8 cellular contexts compared by ENCODE assay signal in the genomic region with DNA sequence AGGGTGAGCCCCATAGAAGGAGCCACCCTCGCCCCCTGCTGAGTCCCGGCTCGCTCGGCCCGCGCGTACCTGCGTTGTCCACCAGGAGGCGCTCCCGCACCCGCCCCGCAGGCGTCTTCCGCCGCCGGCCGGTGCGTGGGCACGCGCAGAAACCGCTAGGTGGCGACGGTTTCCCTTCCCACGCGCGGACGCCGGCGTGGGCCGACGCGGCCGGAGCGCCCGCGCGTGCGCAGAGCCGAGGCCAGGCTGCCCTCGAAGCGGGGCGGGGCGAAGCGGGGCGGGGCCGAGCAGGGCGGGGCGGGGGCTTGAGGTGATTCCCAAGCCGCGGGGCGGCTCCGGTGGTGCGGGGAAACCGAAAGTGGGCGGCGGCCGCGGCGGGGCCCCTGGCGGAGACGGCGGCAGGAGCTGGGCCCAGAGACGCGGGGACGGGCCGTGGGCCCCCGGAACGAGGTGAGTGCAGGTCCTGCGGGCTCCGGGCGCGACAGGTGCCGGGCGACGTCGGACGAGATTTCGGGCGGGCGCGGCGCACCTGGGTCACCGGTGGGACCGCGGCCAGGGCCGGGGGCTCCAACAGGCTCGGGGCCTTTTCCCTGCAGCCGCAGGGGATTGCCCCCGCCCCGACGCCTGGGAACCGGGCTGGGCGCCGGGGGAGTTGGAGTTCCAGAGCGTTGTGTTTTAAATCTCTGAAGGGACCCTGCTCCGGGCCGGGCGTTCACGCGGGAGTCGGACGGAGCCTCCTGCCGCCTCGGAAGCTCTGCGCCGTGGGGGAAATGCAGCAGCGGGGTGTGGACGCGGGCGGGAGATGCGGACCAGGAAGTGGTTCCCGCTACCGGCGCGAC. TPM values are rescaled to one million over a fixed set of nuclear protein-coding genes. Genes with fewer than 3 reads are reported as not detected.
DNase-seq lines count a peak whose midpoint lies in the region; ATAC-seq, FAIRE-seq and TF ChIP-seq lines count a peak whose summit lies in the region.

TSS of gene TDRD7 (plus strand) at position 308 of the 839 bp plus-strand sequence. CDS start 16,370 bp downstream, outside the sequence.

- H3K9me3 ChIP-seq in H1 (ENCODE audit: insufficient read depth in 2 of 2, low read depth in 1 of 2, low read length in 1 of 2), result no peaks in the 10 kb centered on the region

- POLR2A ChIA-PET in H1 (lab: Charles Lee; ENCODE audit: partially characterized antibody), result interaction anchor here (1.0 to 1.3 kb wide), 2 partner anchors 24 to 26 kb away, joined by 3 read pairs; no protein-coding TSS in a partner anchor

- CTCF ChIA-PET in H1 (lab: Charles Lee; ENCODE audit: partially characterized antibody), result interaction anchor here (0.6 to 2.0 kb wide), 14 partner anchors 9 to 204 kb away, joined by 3 to 7 read pairs (median 3); no protein-coding TSS in a partner anchor

- H4K5ac ChIP-seq in H1 (ENCODE audit: insufficient read length, low read depth, low read length), result no peak within 1 kb of the TSS

- H3K4me3 ChIP-seq in H1 (ENCODE audit: extremely low read depth in 1 of 4, insufficient read depth in 2 of 4, low read depth in 3 of 4, low read length in 4 of 4), result peak within 1 kb of the TSS; percentile 51 to 93 (median 70)

- ATAC-seq in HG03439 (IDR thresholded peaks at IDR 0.05; ENCODE audit: unreplicated experiment), result peak; percentile 84

- no peaks in the 10 kb centered on the region for H3K36me3 ChIP-seq in H1 (ENCODE audit: control insufficient read depth in 2 of 4, insufficient read depth in 4 of 4, low read length in 3 of 4)

- WGBS in H1 (ENCODE audit: extremely low coverage in 1 of 2, insufficient coverage in 1 of 2, insufficient read length in 1 of 2, insufficient replicate concordance in 2 of 2, low coverage in 1 of 2, low lambda C conversion rate in 2 of 2, missing lambda C conversion rate in 1 of 2), 2 experiments, result 2% methylated on average over 43 of the region's 115 CpGs; no CpG with 5 or more reads in 1 of the 2 experiments

- H2BK120ac ChIP-seq in H1 (replicated peaks; ENCODE audit: low read depth, low read length), result no peak within 1 kb of the TSS

- peak; percentile 55 to 75 for TF ChIP-seq RAD21 in H1 (IDR thresholded peaks at IDR 0.05 in 1 of 2, conservative IDR thresholded peaks at IDR 0.05 in 1 of 2; ENCODE audit: low read depth in 2 of 2, low read length in 2 of 2)

- H3K23ac ChIP-seq in H1 (ENCODE audit: insufficient read length), result no peak within 1 kb of the TSS

- no peak within 1 kb of the TSS for H3K9ac ChIP-seq in H1 (replicated peaks in 1 of 4; ENCODE audit: extremely low read depth in 1 of 4, low read depth in 3 of 4, low read length in 3 of 4)

- no peak within 1 kb of the TSS for H4K91ac ChIP-seq in H1 (replicated peaks; ENCODE audit: insufficient read length, low read length)

- no peak within 1 kb of the TSS for H2BK5ac ChIP-seq in H1 (ENCODE audit: low read depth, low read length)

- H3K56ac ChIP-seq in H1 (replicated peaks; ENCODE audit: insufficient read length, low read depth, low read length), result no peak within 1 kb of the TSS

- peak; percentile 84 for DNase-seq in GM19238 (ENCODE audit: insufficient read length, low spot score)
- peak; percentile 31 for DNase-seq in NCI-H82 treated with DMSO at 0.1 percent for 48 hours (lab: John Stamatoyannopoulos, UW; ENCODE audit: unreplicated experiment)
- DNase-seq in activated CD8-positive, alpha-beta memory T cell treated with anti-CD3 and anti-CD28 coated beads for 4 hours (ENCODE audit: low read depth in 2 of 2), result peak; percentile 83 to 84
- DNase-seq in H1 (ENCODE audit: low read depth in 1 of 2, low spot score in 2 of 2), result peak in 1 of 2 experiments; percentile 91
- DNase-seq in mesenteric fat pad (ENCODE audit: low spot score), result peak; percentile 96
- DNase-seq in stimulated activated CD8-positive, alpha-beta memory T cell treated with anti-CD3 and anti-CD28 coated beads, Interleukin-15, amount 100 ng/mL, for 1 hour (ENCODE audit: low read depth), result peak; percentile 80

- H3K27me3 ChIP-seq in H1 (replicated peaks in 1 of 4; ENCODE audit: control insufficient read depth in 3 of 4, extremely low read depth in 1 of 4, insufficient read depth in 3 of 4, low read length in 3 of 4), result peaks cover 4 to 22% (median 14%) of the 10 kb centered on the region in 4 experiments; a peak in 6 of 7 replicates

- no peak for FAIRE-seq in H1 (lab: Jason Lieb, UNC)

- no peak for TF ChIP-seq POLR2A in H1 (IDR thresholded peaks at IDR 0.05; ENCODE audit: control extremely low read depth in 1 of 2, low read depth in 2 of 2, low read length in 2 of 2)

- H3K4me1 ChIP-seq in H1 (replicated peaks in 1 of 4; ENCODE audit: control insufficient read depth in 3 of 4, insufficient read depth in 4 of 4, low read length in 3 of 4), result peaks cover 0 to 1% (median 0%) of the 10 kb centered on the region in 4 experiments; a peak in 1 of 7 replicates

- H2AFZ ChIP-seq in H1 (ENCODE audit: low read length), result peak within 1 kb of the TSS; percentile 80

- peak in 1 of 2 experiments; percentile 57; a peak in 1 of 3 replicates for TF ChIP-seq EP300 in H1 (IDR thresholded peaks at IDR 0.05; ENCODE audit: borderline replicate concordance in 1 of 2, low read depth in 2 of 2, low read length in 2 of 2)

- no peak within 1 kb of the TSS for H2AK5ac ChIP-seq in H1 (ENCODE audit: low read depth, low read length)

- peak within 1 kb of the TSS; percentile 79 to 80 for H3K4me2 ChIP-seq in H1 (ENCODE audit: insufficient read depth in 1 of 2, low read depth in 2 of 2, low read length in 2 of 2)

- H2BK15ac ChIP-seq in H1 (ENCODE audit: low read length), result no peak within 1 kb of the TSS

- H3K79me2 ChIP-seq in H1 (ENCODE audit: control insufficient read depth in 1 of 2, insufficient read depth in 2 of 2, low read length in 2 of 2), result no peaks in the 10 kb centered on the region

- no peaks in the 10 kb centered on the region for H3K79me1 ChIP-seq in H1 (ENCODE audit: low read depth, low read length)

- no peak within 1 kb of the TSS for H2BK20ac ChIP-seq in H1 (ENCODE audit: low read length)

- H2BK12ac ChIP-seq in H1 (ENCODE audit: low read depth, low read length), result no peak within 1 kb of the TSS

- H4K20me1 ChIP-seq in H1 (replicated peaks in 1 of 2; ENCODE audit: control insufficient read depth in 1 of 2, insufficient read depth in 2 of 2, low read length in 2 of 2), result no peaks in the 10 kb centered on the region

- no peak within 1 kb of the TSS for H3K18ac ChIP-seq in H1 (ENCODE audit: extremely low read depth, low read length)

- no peak within 1 kb of the TSS for H3K4ac ChIP-seq in H1 (replicated peaks; ENCODE audit: insufficient read length, low read depth, low read length)

- peaks cover 2% of the 10 kb centered on the region for H3K23me2 ChIP-seq in H1 (ENCODE audit: low read depth, low read length)

- H3K27ac ChIP-seq in C4-2B (peak within 1 kb of the TSS; percentile 61), H1 (ENCODE audit: low read depth, low read length) (no peak within 1 kb of the TSS)

- TF ChIP-seq CTCF in C4-2B (conservative IDR thresholded peaks at IDR 0.05), result peak; percentile 100
- peak; percentile 91 to 99 (median 94) for TF ChIP-seq CTCF in H1 (IDR thresholded peaks at IDR 0.05; ENCODE audit: control extremely low read depth in 1 of 3, insufficient read depth in 1 of 3, low read depth in 1 of 3, low read length in 3 of 3)

- H4K8ac ChIP-seq in H1 (ENCODE audit: extremely low read depth, insufficient read depth, low read length), result peak within 1 kb of the TSS; percentile 42

- H3K14ac ChIP-seq in H1 (ENCODE audit: insufficient read length), result no peak within 1 kb of the TSS

TF ChIP-seq in H1, 55 proteins besides CTCF, POLR2A, EP300 and RAD21 (continues in another document):
- TF ChIP-seq SIN3A (conservative IDR thresholded peaks at IDR 0.05 in 1 of 2, IDR thresholded peaks at IDR 0.05 in 1 of 2; ENCODE audit: low read depth in 1 of 2, low read length in 2 of 2) (peak in 1 of 2 experiments; percentile 47; a peak in 1 of 4 replicates), SAP30 (IDR thresholded peaks at IDR 0.05; ENCODE audit: insufficient read depth, insufficient replicate concordance, low read length) (no peak), SRF (IDR thresholded peaks at IDR 0.05; ENCODE audit: low read depth, low read length) (no peak), EGR1 (IDR thresholded peaks at IDR 0.05; ENCODE audit: borderline replicate concordance, low read depth, low read length) (peak; percentile 43; the same call in 1 of the 2 replicates), TBP (IDR thresholded peaks at IDR 0.05; ENCODE audit: low read depth, low read length) (peak; percentile 17; the same call in 1 of the 2 replicates), CREB1 (IDR thresholded peaks at IDR 0.05) (peak; percentile 44; the same call in 1 of the 2 replicates), CBX5 (IDR thresholded peaks at IDR 0.05; ENCODE audit: low read depth, low read length) (no peak), MAX (IDR thresholded peaks at IDR 0.05) (0 out of 2 replicates have a peak, but pooled peaks have one; percentile 45), SIX5 (IDR thresholded peaks at IDR 0.05; ENCODE audit: low read depth, low read length) (no peak), NRF1 (IDR thresholded peaks at IDR 0.05; ENCODE audit: low read depth, low read length) (peak; percentile 53; the same call in 1 of the 2 replicates), GABPA (IDR thresholded peaks at IDR 0.05; ENCODE audit: borderline replicate concordance, insufficient read depth, low read length) (peak; percentile 25; the same call in 1 of the 2 replicates), ASH2L (IDR thresholded peaks at IDR 0.05; ENCODE audit: low read length) (peak; percentile 92), TAF7 (optimal IDR thresholded peaks at IDR 0.05; ENCODE audit: borderline replicate concordance, low read depth, low read length) (peak; percentile 67), YY1 (IDR thresholded peaks at IDR 0.05; ENCODE audit: low read depth, low read length) (peak; percentile 61), CTBP2 (IDR thresholded peaks at IDR 0.05; ENCODE audit: borderline replicate concordance, insufficient read depth, insufficient read length, low read length) (peak; percentile 76), EZH2 (IDR thresholded peaks at IDR 0.05; ENCODE audit: low read depth, low read length, severe bottlenecking) (peak; percentile 31)

RNA-seq across cellular contexts. Expression of gene TDRD7, which starts in this region (rescaled TPM):
- total RNA-seq in H1 (2021; fragmentation: NEBNext Ultra II Directional; extraction: Animal tissue kit (Norgen Biotek cat#: 25700)), result 2.1 and 2.3 TPM in 2 replicates
- polyA plus RNA-seq in H1 (2011; rRNA removed), result 0.63 and 1.2 TPM in 2 replicates
- polyA plus RNA-seq in H1 (2011; cell fraction: cytosol; rRNA removed), result 1.1 TPM
- 0.67 TPM for polyA plus RNA-seq in H1 (2011; cell fraction: nucleus; rRNA removed)
- polyA plus RNA-seq in H1 (2012, experiment 1 of 2), result 1.6 to 1.9 TPM (median 1.8 TPM) in 4 replicates
- 0.14 TPM for polyA plus RNA-seq in H1 (2012, experiment 2 of 2)
- polyA plus RNA-seq in H1 (2013, experiment 1 of 2), result 1.7 TPM
- polyA plus RNA-seq in H1 (2013, experiment 2 of 2), result 1.5 TPM
- 1.5 and 2.4 TPM in 2 replicates for polyA minus RNA-seq in H1 (2011; rRNA and poly(A)+ RNA removed)
- 0.73 TPM for polyA minus RNA-seq in H1 (2011; cell fraction: cytosol; rRNA and poly(A)+ RNA removed)
- polyA minus RNA-seq in H1 (2011; cell fraction: nucleus; rRNA and poly(A)+ RNA removed), result 2.1 TPM
- 15.1 TPM for total RNA-seq in mesenteric fat pad
